Comparison of ENCODE assay signal across 12 cellular contexts in genomic region chr3:114121996-114122709, GRCh38. TPM values are rescaled to one million over a fixed set of nuclear protein-coding genes. Genes with fewer than 3 reads are reported as not detected.
DNase-seq lines count a peak whose midpoint lies in the region; ATAC-seq and TF ChIP-seq lines count a peak whose summit lies in the region.
"Had no signal": no experiment of that assay in that cellular context is flagged by ENCODE, and none has a peak within 500 bp of the region (broad histone marks: within the 10 kb centered on the region; RNA-seq: fewer than 3 reads in every experiment).

No MANE protein-coding gene starts in this region.

- H3K4me2 ChIP-seq in Karpas-422 (ENCODE audit: low read depth, low read length, poor library complexity, severe bottlenecking), result no peak overlapping the region
- no peak overlapping the region for H3K4me2 ChIP-seq in OCI-LY7 (ENCODE audit: low read length)

- H3K27ac ChIP-seq in Karpas-422 (ENCODE audit: low read length) (no peak overlapping the region), heart right ventricle (peak overlapping the region; percentile 31 to 83 (median 70)), skeletal muscle tissue (ENCODE audit: low read depth, low read length) (peak overlapping the region; percentile 54), coronary artery (peak overlapping the region in 1 of 2 donors; percentile 31), OCI-LY7 (ENCODE audit: low read depth, low read length, poor library complexity, severe bottlenecking) (no peak overlapping the region)
- H3K27ac ChIP-seq: prostate gland had no signal

- H3K36me3 ChIP-seq in Karpas-422 (ENCODE audit: insufficient read depth, low read length), result no peaks in the 10 kb centered on the region
- H3K36me3 ChIP-seq in heart right ventricle, result no peaks in the 10 kb centered on the region
- H3K36me3 ChIP-seq in skeletal muscle tissue (ENCODE audit: control insufficient read depth in 3 of 3, insufficient read depth in 3 of 3, low read length in 3 of 3), result no peaks in the 10 kb centered on the region
- no peaks in the 10 kb centered on the region for H3K36me3 ChIP-seq in OCI-LY7 (ENCODE audit: insufficient read depth, low read length)
- H3K36me3 ChIP-seq: prostate gland had no signal

- WGBS in heart right ventricle, 2 donors, result 48 to 62% methylated on average over 4 of the region's 4 CpGs

- H3K4me1 ChIP-seq in Karpas-422 (ENCODE audit: low read length) (no peaks in the 10 kb centered on the region), heart right ventricle (peaks cover 0 to 34% (median 6%) of the 10 kb centered on the region in 9 donors), skeletal muscle tissue (ENCODE audit: control insufficient read depth in 3 of 3, insufficient read depth in 3 of 3, low read length in 3 of 3) (peaks cover 0 to 3% (median 3%) of the 10 kb centered on the region in 3 donors), OCI-LY7 (ENCODE audit: insufficient read depth, low read length, poor library complexity, severe bottlenecking) (no peaks in the 10 kb centered on the region)
- H3K4me1 ChIP-seq: prostate gland had no signal

- no peak overlapping the region for H3K9ac ChIP-seq in Karpas-422 (ENCODE audit: low read length)
- no peak overlapping the region for H3K9ac ChIP-seq in skeletal muscle tissue (ENCODE audit: low read depth in 1 of 3, low read length in 3 of 3)

- no peaks in the 10 kb centered on the region for H3K27me3 ChIP-seq in Karpas-422 (ENCODE audit: low read length)
- no peaks in the 10 kb centered on the region for H3K27me3 ChIP-seq in heart right ventricle
- no peaks in the 10 kb centered on the region for H3K27me3 ChIP-seq in skeletal muscle tissue (ENCODE audit: control insufficient read depth in 3 of 3, insufficient read depth in 3 of 3, low read length in 3 of 3)

- H3K4me3 ChIP-seq in Karpas-422 (ENCODE audit: low read length) (no peak overlapping the region), heart right ventricle (no peak overlapping the region), skeletal muscle tissue (ENCODE audit: low read length in 3 of 3) (no peak overlapping the region), coronary artery (no peak overlapping the region), OCI-LY7 (ENCODE audit: low read depth, low read length, poor library complexity, severe bottlenecking) (no peak overlapping the region)
- H3K4me3 ChIP-seq: prostate gland had no signal

- no peak overlapping the region for H3K4me3 Mint-ChIP-seq in WTC11
- H3K4me3 Mint-ChIP-seq: stimulated activated naive CD8-positive, alpha-beta T cell treated with anti-CD3 and anti-CD28 coated beads, Interleukin-15, Interleukin-2, amounts not matched to agents 100 ng/mL and 50 ng/mL, for 24 hours had no signal

- peaks cover 13% of the 10 kb centered on the region; the same call in 1 of the 2 replicates for H3K9me3 Mint-ChIP-seq in WTC11
- H3K9me3 Mint-ChIP-seq: stimulated activated naive CD8-positive, alpha-beta T cell treated with anti-CD3 and anti-CD28 coated beads, Interleukin-15, Interleukin-2, amounts not matched to agents 100 ng/mL and 50 ng/mL, for 24 hours had no signal

- peak; percentile 6 for DNase-seq in Karpas-422
- DNase-seq in WTC11 (ENCODE audit: low spot score), result no peak
- DNase-seq in heart right ventricle, result peak in 1 of 2 donors; percentile 60
- no peak for DNase-seq in NCI-H2107 treated with DMSO at 0.1 percent for 48 hours (lab: John Stamatoyannopoulos, UW; ENCODE audit: unreplicated experiment)
- no peak for DNase-seq in coronary artery (ENCODE audit: low spot score)
- no peak for DNase-seq in GM19238 (ENCODE audit: insufficient read length, low spot score)
- no peak for DNase-seq in OCI-LY7 (ENCODE audit: low spot score)
- DNase-seq: activated CD8-positive, alpha-beta memory T cell treated with anti-CD3 and anti-CD28 coated beads, Interleukin-2, amount 50 U/mL, for 48 hours; RPMI8226 had no signal

- no peaks in the 10 kb centered on the region for H3K27me3 Mint-ChIP-seq in WTC11 (ENCODE audit: low read depth)

- H3K79me2 ChIP-seq in Karpas-422 (ENCODE audit: low read length) (no peaks in the 10 kb centered on the region), OCI-LY7 (ENCODE audit: insufficient read depth, low read depth, low read length) (no peaks in the 10 kb centered on the region)

- no peak overlapping the region for H3K27ac Mint-ChIP-seq in WTC11
- H3K27ac Mint-ChIP-seq: stimulated activated naive CD8-positive, alpha-beta T cell treated with anti-CD3 and anti-CD28 coated beads, Interleukin-15, Interleukin-2, amounts not matched to agents 100 ng/mL and 50 ng/mL, for 24 hours had no signal

- peak; percentile 94 for ATAC-seq in WTC11
- ATAC-seq in heart right ventricle, result peak; percentile 79 to 97 (median 92)

- no TSS peak for BruUV-seq in OCI-LY7 (replicated peaks; lab: Mats Ljungman, UMichigan)

- H2AFZ ChIP-seq in Karpas-422 (ENCODE audit: low read length) (no peak overlapping the region), OCI-LY7 (ENCODE audit: low read length) (no peak overlapping the region)

- no peaks in the 10 kb centered on the region for H4K20me1 ChIP-seq in Karpas-422 (ENCODE audit: insufficient read depth, low read depth, low read length)
- no peaks in the 10 kb centered on the region for H4K20me1 ChIP-seq in OCI-LY7 (ENCODE audit: insufficient read depth, low read length)

- H3K36me3 Mint-ChIP-seq in WTC11, result no peaks in the 10 kb centered on the region

- peaks cover 13% of the 10 kb centered on the region for H3K4me1 Mint-ChIP-seq in WTC11

- H3K9me2 ChIP-seq in Karpas-422 (replicated peaks; ENCODE audit: insufficient read depth, low read length), result no peaks in the 10 kb centered on the region
- no peaks in the 10 kb centered on the region for H3K9me2 ChIP-seq in OCI-LY7 (ENCODE audit: insufficient read depth, low read length)

- TF ChIP-seq CTCF in WTC11 (IDR thresholded peaks at IDR 0.05), result no peak
- TF ChIP-seq CTCF in heart right ventricle (IDR thresholded peaks at IDR 0.05), result no peak
- no peak for TF ChIP-seq CTCF in coronary artery (IDR thresholded peaks at IDR 0.05)
- no peak for TF ChIP-seq CTCF in OCI-LY7 (conservative IDR thresholded peaks at IDR 0.05; ENCODE audit: low read length)

- intact Hi-C loops in heart right ventricle (cut with DNase I), result no loop called here
- intact Hi-C loops in OCI-LY7 (cut with micrococcal nuclease; ENCODE audit: unreplicated experiment), result no loop called here

- CTCF ChIA-PET in WTC11 (lab: Charles Lee), result interaction anchor here (1.3 kb wide), 1 partner anchor 297 kb away, joined by 5 read pairs; no protein-coding TSS in a partner anchor
- CTCF ChIA-PET in OCI-LY7 (lab: Charles Lee; ENCODE audit: unreplicated experiment), result no interaction called here

- no peaks in the 10 kb centered on the region for H3K9me3 ChIP-seq in Karpas-422 (ENCODE audit: low read length)
- no peaks in the 10 kb centered on the region for H3K9me3 ChIP-seq in heart right ventricle
- H3K9me3 ChIP-seq in skeletal muscle tissue (ENCODE audit: control insufficient read depth in 3 of 3, low read length in 3 of 3), result no peaks in the 10 kb centered on the region
- H3K9me3 ChIP-seq in OCI-LY7 (ENCODE audit: low read length), result no peaks in the 10 kb centered on the region
- H3K9me3 ChIP-seq: prostate gland had no signal

- POLR2A ChIA-PET in WTC11 (lab: Charles Lee), result no interaction called here
- POLR2A ChIA-PET in OCI-LY7 (lab: Charles Lee), result no interaction called here

TF ChIP-seq in WTC11, 78 proteins besides CTCF, POLR2A, EP300 and RAD21 (continues in another document):
- no peak for TF ChIP-seq JAZF1 (CRISPR knock-in tag; IDR thresholded peaks at IDR 0.05)
- TF ChIP-seq IRF2 (CRISPR knock-in tag; IDR thresholded peaks at IDR 0.05; ENCODE audit: borderline replicate concordance, low read depth), result no peak
- no peak for TF ChIP-seq SMAD3 (CRISPR knock-in tag; IDR thresholded peaks at IDR 0.05; ENCODE audit: borderline replicate concordance)
- TF ChIP-seq, protein P1, sequence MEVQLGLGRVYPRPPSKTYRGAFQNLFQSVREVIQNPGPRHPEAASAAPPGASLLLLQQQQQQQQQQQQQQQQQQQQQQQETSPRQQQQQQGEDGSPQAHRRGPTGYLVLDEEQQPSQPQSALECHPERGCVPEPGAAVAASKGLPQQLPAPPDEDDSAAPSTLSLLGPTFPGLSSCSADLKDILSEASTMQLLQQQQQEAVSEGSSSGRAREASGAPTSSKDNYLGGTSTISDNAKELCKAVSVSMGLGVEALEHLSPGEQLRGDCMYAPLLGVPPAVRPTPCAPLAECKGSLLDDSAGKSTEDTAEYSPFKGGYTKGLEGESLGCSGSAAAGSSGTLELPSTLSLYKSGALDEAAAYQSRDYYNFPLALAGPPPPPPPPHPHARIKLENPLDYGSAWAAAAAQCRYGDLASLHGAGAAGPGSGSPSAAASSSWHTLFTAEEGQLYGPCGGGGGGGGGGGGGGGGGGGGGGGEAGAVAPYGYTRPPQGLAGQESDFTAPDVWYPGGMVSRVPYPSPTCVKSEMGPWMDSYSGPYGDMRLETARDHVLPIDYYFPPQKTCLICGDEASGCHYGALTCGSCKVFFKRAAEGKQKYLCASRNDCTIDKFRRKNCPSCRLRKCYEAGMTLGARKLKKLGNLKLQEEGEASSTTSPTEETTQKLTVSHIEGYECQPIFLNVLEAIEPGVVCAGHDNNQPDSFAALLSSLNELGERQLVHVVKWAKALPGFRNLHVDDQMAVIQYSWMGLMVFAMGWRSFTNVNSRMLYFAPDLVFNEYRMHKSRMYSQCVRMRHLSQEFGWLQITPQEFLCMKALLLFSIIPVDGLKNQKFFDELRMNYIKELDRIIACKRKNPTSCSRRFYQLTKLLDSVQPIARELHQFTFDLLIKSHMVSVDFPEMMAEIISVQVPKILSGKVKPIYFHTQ (CRISPR knock-in tag; IDR thresholded peaks at IDR 0.05), result no peak
- no peak for TF ChIP-seq TP53 (CRISPR knock-in tag; IDR thresholded peaks at IDR 0.05)
- no peak for TF ChIP-seq HMGA2 (CRISPR knock-in tag; IDR thresholded peaks at IDR 0.05)
- TF ChIP-seq, protein P2, sequence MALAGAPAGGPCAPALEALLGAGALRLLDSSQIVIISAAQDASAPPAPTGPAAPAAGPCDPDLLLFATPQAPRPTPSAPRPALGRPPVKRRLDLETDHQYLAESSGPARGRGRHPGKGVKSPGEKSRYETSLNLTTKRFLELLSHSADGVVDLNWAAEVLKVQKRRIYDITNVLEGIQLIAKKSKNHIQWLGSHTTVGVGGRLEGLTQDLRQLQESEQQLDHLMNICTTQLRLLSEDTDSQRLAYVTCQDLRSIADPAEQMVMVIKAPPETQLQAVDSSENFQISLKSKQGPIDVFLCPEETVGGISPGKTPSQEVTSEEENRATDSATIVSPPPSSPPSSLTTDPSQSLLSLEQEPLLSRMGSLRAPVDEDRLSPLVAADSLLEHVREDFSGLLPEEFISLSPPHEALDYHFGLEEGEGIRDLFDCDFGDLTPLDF (CRISPR knock-in tag; IDR thresholded peaks at IDR 0.05), result no peak
- no peak for TF ChIP-seq SMAD4 (CRISPR knock-in tag; IDR thresholded peaks at IDR 0.05)

RNA-seq across cellular contexts. Expression of gene DRD3, which starts 56.7 kb away (rescaled TPM):
- total RNA-seq in Karpas-422 (2014; rRNA removed; shearing (Covaris generic); ENCODE audit: low replicate concordance), result not detected in 2 replicates
- 0.11 to 0.27 TPM (median 0.17 TPM) in 3 replicates for total RNA-seq in WTC11 (2021)
- total RNA-seq in heart right ventricle, result not detected
- polyA plus RNA-seq in heart right ventricle, result not detected
- not detected for total RNA-seq in skeletal muscle tissue
- not detected in 2 replicates for total RNA-seq in OCI-LY7 (2014; rRNA removed; shearing (Covaris generic))
- total RNA-seq in OCI-LY7 (2022), result not detected in 2 replicates
- total RNA-seq: prostate gland had no signal

Comparison
In these comparisons a context has a peak if more than half of its experiments do, and no peak if none do; other contexts are left out.
1. H3K27ac ChIP-seq: peak in heart right ventricle (10 of 10) and skeletal muscle tissue (single experiment); none in Karpas-422 (single experiment) and OCI-LY7 (single experiment).